In genomic region chr2:23565814-23566213, GRCh38 we compare ENCODE assay signal across 24 cellular contexts.
DNase-seq lines count a peak whose midpoint lies in the region; ATAC-seq and TF ChIP-seq lines count a peak whose summit lies in the region.
"Had no signal": no experiment of that assay in that cellular context is flagged by ENCODE, and none has a peak within 500 bp of the region (broad histone marks: within the 10 kb centered on the region; RNA-seq: fewer than 3 reads in every experiment).

No MANE protein-coding gene starts in this region.

- TF ChIP-seq CTCF in GM23338 (conservative IDR thresholded peaks at IDR 0.05; ENCODE audit: low read depth in 2 of 2) (no peak), brain (conservative IDR thresholded peaks at IDR 0.05) (no peak), right atrium auricular region (IDR thresholded peaks at IDR 0.05) (no peak), sigmoid colon (IDR thresholded peaks at IDR 0.05) (no peak)

- no peak for TF ChIP-seq EP300 in sigmoid colon (IDR thresholded peaks at IDR 0.05)

- peaks cover 34% of the 10 kb centered on the region for H3K4me1 Mint-ChIP-seq in GM23338
- peaks cover 65% of the 10 kb centered on the region for H3K4me1 Mint-ChIP-seq in brain
- H3K4me1 Mint-ChIP-seq: activated naive CD8-positive, alpha-beta T cell treated with anti-CD3 and anti-CD28 coated beads, Interleukin-2, amount 50 U/mL, for 24 hours; B cell; memory B cell; naive thymus-derived CD8-positive, alpha-beta T cell had no signal

- intact Hi-C loops in sigmoid colon (cut with DNase I): loop anchor here (2.0 to 5.0 kb wide), 2 partner anchors 36 to 51 kb away; no protein-coding TSS in a partner anchor

- no peaks in the 10 kb centered on the region for H3K79me2 ChIP-seq in GM23338 (replicated peaks; ENCODE audit: insufficient read depth)
- H3K79me2 ChIP-seq: hepatocyte, parathyroid adenoma had no signal

- H3K4me3 ChIP-seq in GM23338 (no peak overlapping the region), right atrium auricular region (no peak overlapping the region), sigmoid colon (no peak overlapping the region)
- H3K4me3 ChIP-seq: hepatocyte, skin epidermis had no signal

- H3K27ac Mint-ChIP-seq in GM23338 (0 out of 2 replicates have a peak overlapping the region, but pooled peaks have one; percentile 69), brain (peak overlapping the region; percentile 24 to 83 (median 54))
- H3K27ac Mint-ChIP-seq: activated naive CD8-positive, alpha-beta T cell treated with anti-CD3 and anti-CD28 coated beads, Interleukin-2, amount 50 U/mL, for 24 hours; B cell; memory B cell; T-helper 1 cell treated with Interleukin-12 subunit alpha and Interleukin-12 subunit beta and Interleukin-4 antibody, amounts not matched to agents 30 μg/mL and 1 μg/mL, for 36 hours had no signal

- TF ChIP-seq POLR2A in sigmoid colon (IDR thresholded peaks at IDR 0.05): no peak

- H3K36me3 Mint-ChIP-seq in GM23338 (ENCODE audit: low read depth) (no peaks in the 10 kb centered on the region), brain (no peaks in the 10 kb centered on the region)
- H3K36me3 Mint-ChIP-seq: memory B cell had no signal

- H3K9me3 Mint-ChIP-seq in GM23338 (no peaks in the 10 kb centered on the region), brain (peaks cover 0 to 2% (median 0%) of the 10 kb centered on the region in 5 experiments)
- H3K9me3 Mint-ChIP-seq: activated naive CD8-positive, alpha-beta T cell treated with anti-CD3 and anti-CD28 coated beads, Interleukin-2, amount 50 U/mL, for 24 hours; memory B cell; naive thymus-derived CD8-positive, alpha-beta T cell; T-helper 1 cell treated with Interleukin-12 subunit alpha and Interleukin-12 subunit beta and Interleukin-4 antibody, amounts not matched to agents 30 μg/mL and 1 μg/mL, for 36 hours had no signal

- no peaks in the 10 kb centered on the region for H3F3A ChIP-seq in GM23338 (replicated peaks; ENCODE audit: low read depth)

- no peak for ATAC-seq in GM23338
- no peak for ATAC-seq in HG02840 (IDR thresholded peaks at IDR 0.05; ENCODE audit: low FRiP score, unreplicated experiment)
- no peak for ATAC-seq in stimulated activated naive CD8-positive, alpha-beta T cell treated with anti-CD3 and anti-CD28 coated beads, Interleukin-15, Interleukin-2, amounts not matched to agents 100 U/mL and 50 U/mL, for 24 hours
- ATAC-seq in HG03439 (IDR thresholded peaks at IDR 0.05; ENCODE audit: unreplicated experiment): no peak
- ATAC-seq: naive thymus-derived CD8-positive, alpha-beta T cell had no signal

- H3K27me3 Mint-ChIP-seq in GM23338 (ENCODE audit: insufficient read depth, low read depth, poor library complexity) (peaks cover 4% of the 10 kb centered on the region), brain (no peaks in the 10 kb centered on the region)
- H3K27me3 Mint-ChIP-seq: activated naive CD8-positive, alpha-beta T cell treated with anti-CD3 and anti-CD28 coated beads, Interleukin-2, amount 50 U/mL, for 24 hours; B cell; memory B cell had no signal

- H3K4me3 Mint-ChIP-seq in GM23338: no peak overlapping the region
- H3K4me3 Mint-ChIP-seq in brain: no peak overlapping the region
- H3K4me3 Mint-ChIP-seq: activated naive CD8-positive, alpha-beta T cell treated with anti-CD3 and anti-CD28 coated beads, Interleukin-2, amount 50 U/mL, for 24 hours; B cell; memory B cell; naive thymus-derived CD8-positive, alpha-beta T cell; T-helper 1 cell treated with Interleukin-12 subunit alpha and Interleukin-12 subunit beta and Interleukin-4 antibody, amounts not matched to agents 30 μg/mL and 1 μg/mL, for 36 hours had no signal

- no peak overlapping the region for H3K27ac ChIP-seq in GM23338 (ENCODE audit: low read depth)
- peak overlapping the region; percentile 53 to 69 for H3K27ac ChIP-seq in right atrium auricular region
- H3K27ac ChIP-seq in sigmoid colon: peak overlapping the region; percentile 73 to 85 (median 76)
- H3K27ac ChIP-seq: hepatocyte, parathyroid adenoma, VCaP had no signal

- no peaks in the 10 kb centered on the region for H3K27me3 ChIP-seq in GM23338 (ENCODE audit: insufficient read depth)
- H3K27me3 ChIP-seq in right atrium auricular region: no peaks in the 10 kb centered on the region
- H3K27me3 ChIP-seq in sigmoid colon: no peaks in the 10 kb centered on the region
- H3K27me3 ChIP-seq: hepatocyte had no signal

- H3K9me2 ChIP-seq in GM23338 (ENCODE audit: insufficient read depth): no peaks in the 10 kb centered on the region

- no peaks in the 10 kb centered on the region for H3K9me3 ChIP-seq in right atrium auricular region
- H3K9me3 ChIP-seq in sigmoid colon: no peaks in the 10 kb centered on the region
- H3K9me3 ChIP-seq: Caco-2 had no signal

- H3K4me2 ChIP-seq in GM23338: peak overlapping the region; percentile 4; the same call in 1 of the 2 replicates
- H3K4me2 ChIP-seq: hepatocyte had no signal

- H3K4me1 ChIP-seq in GM23338 (ENCODE audit: insufficient read depth) (peaks cover 7% of the 10 kb centered on the region; the same call in 1 of the 2 replicates), right atrium auricular region (peaks cover 0 to 41% of the 10 kb centered on the region in 2 donors), sigmoid colon (peaks cover 0 to 91% (median 78%) of the 10 kb centered on the region in 4 donors)
- H3K4me1 ChIP-seq: Caco-2, parathyroid adenoma had no signal

- H3K36me3 ChIP-seq in GM23338 (ENCODE audit: insufficient read depth): no peaks in the 10 kb centered on the region
- H3K36me3 ChIP-seq in right atrium auricular region: no peaks in the 10 kb centered on the region
- peaks cover 0 to 9% (median 0%) of the 10 kb centered on the region in 4 donors for H3K36me3 ChIP-seq in sigmoid colon

- H2AFZ ChIP-seq in GM23338: no peak overlapping the region
- H2AFZ ChIP-seq: hepatocyte, parathyroid adenoma had no signal

- 94% methylated on average over 6 of the region's 6 CpGs for WGBS in sigmoid colon, 2 donors

- DNase-seq in GM23338 (ENCODE audit: low spot score) (no peak), right atrium auricular region (ENCODE audit: low spot score) (no peak), sigmoid colon (no peak), GM03348 (ENCODE audit: low spot score) (no peak)
- no peak for DNase-seq in stimulated activated naive CD8-positive, alpha-beta T cell treated with anti-CD3 and anti-CD28 coated beads, Interleukin-15, Interleukin-2, amounts not matched to agents 100 U/mL and 50 U/mL, for 24 hours
- DNase-seq: activated CD8-positive, alpha-beta memory T cell treated with anti-CD3 and anti-CD28 coated beads, Interleukin-2, amount 50 U/mL, for 4 hours; activated naive CD8-positive, alpha-beta T cell treated with anti-CD3 and anti-CD28 coated beads, Interleukin-2, amount 50 U/mL, for 24 hours; Caco-2; KG1; MV-4-11; naive thymus-derived CD8-positive, alpha-beta T cell; NCI-H526; SIG-M5; stimulated activated CD4-positive, alpha-beta T cell treated with anti-CD3 and anti-CD28 coated beads, Interleukin-2, amount 100 ng/mL, for 48 hours had no signal

- H4K20me1 ChIP-seq in GM23338 (replicated peaks; ENCODE audit: insufficient read depth): no peaks in the 10 kb centered on the region

TF ChIP-seq in GM23338, 12 proteins besides CTCF, POLR2A, EP300 and RAD21 (continues in another document):
- TF ChIP-seq REST (IDR thresholded peaks at IDR 0.05; ENCODE audit: unreplicated experiment) (no peak), ZNF114 (CRISPR knock-in tag; IDR thresholded peaks at IDR 0.05) (no peak), JUNB (IDR thresholded peaks at IDR 0.05; ENCODE audit: unreplicated experiment) (no peak)
